In genomic region chr1:113074237-113074636, GRCh38 we compare ENCODE assay signal across 8 cellular contexts. TPM values are rescaled to one million over a fixed set of nuclear protein-coding genes. Genes with fewer than 3 reads are reported as not detected.
DNase-seq lines count a peak whose midpoint lies in the region; ATAC-seq and TF ChIP-seq lines count a peak whose summit lies in the region.

No MANE protein-coding gene starts in this region.

- H3K4me1 Mint-ChIP-seq in effector memory CD8-positive, alpha-beta T cell (ENCODE audit: low read depth in 2 of 2): peaks cover 22 to 24% of the 10 kb centered on the region in 2 donors

- no peak for ATAC-seq in effector memory CD8-positive, alpha-beta T cell (replicated peaks)
- no peak for ATAC-seq in GM19455 (IDR thresholded peaks at IDR 0.05; ENCODE audit: unreplicated experiment)

- H3K79me2 ChIP-seq in DOHH2 (ENCODE audit: control insufficient read depth, low read length): peaks cover 54% of the 10 kb centered on the region

- TF ChIP-seq CTCF in DOHH2 (IDR thresholded peaks at IDR 0.05; ENCODE audit: low read depth, low read length, poor library complexity, severe bottlenecking) (no peak), ovary (IDR thresholded peaks at IDR 0.05) (no peak)

- WGBS in ovary, 3 donors: 48 to 57% (median 51%) methylated on average over 6 of the region's 6 CpGs

- peak overlapping the region; percentile 97 to 98 for H3K27ac Mint-ChIP-seq in effector memory CD8-positive, alpha-beta T cell

- peak overlapping the region; percentile 71 for H3K4me2 ChIP-seq in DOHH2 (ENCODE audit: low read length)

- H3K4me3 ChIP-seq in DOHH2 (ENCODE audit: low read length) (peak overlapping the region; percentile 96), ovary (peak overlapping the region; percentile 81)

- TF ChIP-seq POLR2A in ovary (IDR thresholded peaks at IDR 0.05): no peak

- H3K27me3 ChIP-seq in DOHH2 (ENCODE audit: control insufficient read depth, low read length) (no peaks in the 10 kb centered on the region), ovary (no peaks in the 10 kb centered on the region)

- H3K36me3 ChIP-seq in DOHH2 (ENCODE audit: control insufficient read depth, low read length) (peaks cover 21% of the 10 kb centered on the region), ovary (no peaks in the 10 kb centered on the region)

- 0 out of 2 replicates have a peak, but pooled peaks cover 3% of the 10 kb centered on the region for H3F3A ChIP-seq in DOHH2 (ENCODE audit: control insufficient read depth, insufficient read depth)

- DNase-seq in NAMALWA (ENCODE audit: low spot score) (peak; percentile 59), ovary (no peak), HUDEP-2 (lab: John Stamatoyannopoulos, UW; ENCODE audit: unreplicated experiment in 76 of 76) (no peak), SKM-1 (lab: John Stamatoyannopoulos, UW; ENCODE audit: unreplicated experiment) (no peak), NCI-H2196 treated with DMSO at 0.1 percent for 48 hours (lab: John Stamatoyannopoulos, UW; ENCODE audit: unreplicated experiment) (no peak)
- no peak for DNase-seq in effector memory CD8-positive, alpha-beta T cell

- H3K9me2 ChIP-seq in DOHH2 (replicated peaks; ENCODE audit: control insufficient read depth, low read length): no peaks in the 10 kb centered on the region

- no peaks in the 10 kb centered on the region for H3K9me3 Mint-ChIP-seq in effector memory CD8-positive, alpha-beta T cell

- TF ChIP-seq EP300 in ovary (IDR thresholded peaks at IDR 0.05): no peak

- peak overlapping the region; percentile 99 to 100 for H3K4me3 Mint-ChIP-seq in effector memory CD8-positive, alpha-beta T cell

- H3K27ac ChIP-seq in DOHH2 (ENCODE audit: low read depth, low read length) (no peak overlapping the region), ovary (no peak overlapping the region)

- no peaks in the 10 kb centered on the region for H3K27me3 Mint-ChIP-seq in effector memory CD8-positive, alpha-beta T cell

- H3K4me1 ChIP-seq in DOHH2 (ENCODE audit: control insufficient read depth, low read length): peaks cover 14% of the 10 kb centered on the region
- peaks cover 2% of the 10 kb centered on the region for H3K4me1 ChIP-seq in ovary (ENCODE audit: insufficient read depth)

- peaks cover 41% of the 10 kb centered on the region for H3K36me3 Mint-ChIP-seq in effector memory CD8-positive, alpha-beta T cell (ENCODE audit: insufficient read depth)

- H3K9me3 ChIP-seq in DOHH2 (ENCODE audit: control insufficient read depth, insufficient read depth, low read length) (no peaks in the 10 kb centered on the region), ovary (no peaks in the 10 kb centered on the region)

- intact Hi-C loops in ovary (cut with DNase I): loop anchor here in 1 of 4 donors (10.0 kb wide), 1 partner anchor 359 kb away; the partner anchor contains the start of gene PPM1J

- H4K20me1 ChIP-seq in DOHH2 (ENCODE audit: control insufficient read depth, insufficient read depth, low read depth, low read length): no peaks in the 10 kb centered on the region

RNA-seq across cellular contexts. Expression of gene LRIG2, which starts 1.2 kb away (rescaled TPM):
- 10 to 100 TPM; 13.3 to 32.4 (median 20.1) TPM for total RNA-seq in ovary
- polyA plus RNA-seq in ovary: 10 to 100 TPM in 1 of 2 donors, 1 to 10 TPM in 1; 7.4 to 10.4 TPM
